In genomic region chr9:105403552-105404246, GRCh38 we compare ENCODE assay signal across 15 cellular contexts. TPM values are rescaled to one million over a fixed set of nuclear protein-coding genes. Genes with fewer than 3 reads are reported as not detected.
DNase-seq lines count a peak whose midpoint lies in the region; ATAC-seq, FAIRE-seq and TF ChIP-seq lines count a peak whose summit lies in the region.
"Had no signal": no experiment of that assay in that cellular context is flagged by ENCODE, and none has a peak within 500 bp of the region (broad histone marks: within the 10 kb centered on the region; RNA-seq: fewer than 3 reads in every experiment).

No MANE protein-coding gene starts in this region.

- POLR2A ChIA-PET in H1 (lab: Charles Lee; ENCODE audit: partially characterized antibody): interaction anchor here (1.7 to 2.9 kb wide), 2 partner anchors 10 to 159 kb away, joined by 6 to 9 read pairs; partner anchors contain the start of gene SLC44A1
- POLR2A ChIA-PET in T-cell (lab: Charles Lee): interaction anchor here in 1 of 2 donors (0.6 kb wide), 2 partner anchors 10 to 276 kb away, joined by 4 read pairs; no protein-coding TSS in a partner anchor

- H3K27me3 ChIP-seq in GM23338 (ENCODE audit: insufficient read depth) (no peaks in the 10 kb centered on the region), Karpas-422 (ENCODE audit: low read length) (no peaks in the 10 kb centered on the region), H1 (replicated peaks in 1 of 4; ENCODE audit: control insufficient read depth in 3 of 4, extremely low read depth in 1 of 4, insufficient read depth in 3 of 4, low read length in 3 of 4) (no peaks in the 10 kb centered on the region)

- no peak for TF ChIP-seq RAD21 in H1 (IDR thresholded peaks at IDR 0.05 in 1 of 2, conservative IDR thresholded peaks at IDR 0.05 in 1 of 2; ENCODE audit: low read depth in 2 of 2, low read length in 2 of 2)

- WGBS in H1 (ENCODE audit: extremely low coverage in 1 of 2, insufficient coverage in 1 of 2, insufficient read length in 1 of 2, insufficient replicate concordance in 2 of 2, low coverage in 1 of 2, low lambda C conversion rate in 2 of 2, missing lambda C conversion rate in 1 of 2), 2 experiments: 11% methylated on average over 6 of the region's 6 CpGs; no CpG with 5 or more reads in 1 of the 2 experiments

- no peaks in the 10 kb centered on the region for H3K79me1 ChIP-seq in H1 (ENCODE audit: low read depth, low read length)

- H3F3A ChIP-seq in GM23338 (replicated peaks; ENCODE audit: low read depth): peaks cover 8% of the 10 kb centered on the region; the same call in 1 of the 2 replicates

- peak overlapping the region; percentile 65 for H4K5ac ChIP-seq in H1 (ENCODE audit: insufficient read length, low read depth, low read length)

- H3K4me1 ChIP-seq in GM23338 (ENCODE audit: insufficient read depth): peaks cover 58% of the 10 kb centered on the region
- H3K4me1 ChIP-seq in Karpas-422 (ENCODE audit: low read length): peaks cover 13% of the 10 kb centered on the region
- H3K4me1 ChIP-seq in H1 (replicated peaks in 1 of 4; ENCODE audit: control insufficient read depth in 3 of 4, insufficient read depth in 4 of 4, low read length in 3 of 4): peaks cover 7 to 33% (median 26%) of the 10 kb centered on the region in 4 experiments; a peak in 6 of 7 replicates
- H3K4me1 ChIP-seq: HAP-1 had no signal

- H2BK15ac ChIP-seq in H1 (ENCODE audit: low read length): no peak overlapping the region

- H3K23ac ChIP-seq in H1 (ENCODE audit: insufficient read length): no peak overlapping the region

- H2BK5ac ChIP-seq in H1 (ENCODE audit: low read depth, low read length): peak overlapping the region; percentile 96

- no peak for TF ChIP-seq EP300 in H1 (IDR thresholded peaks at IDR 0.05; ENCODE audit: borderline replicate concordance in 1 of 2, low read depth in 2 of 2, low read length in 2 of 2)

- peak overlapping the region; percentile 86 for H2BK120ac ChIP-seq in H1 (replicated peaks; ENCODE audit: low read depth, low read length)

- H3K9me3 ChIP-seq in Karpas-422 (ENCODE audit: low read length): no peaks in the 10 kb centered on the region
- no peaks in the 10 kb centered on the region for H3K9me3 ChIP-seq in H1 (ENCODE audit: insufficient read depth in 2 of 2, low read depth in 1 of 2, low read length in 1 of 2)
- H3K9me3 ChIP-seq: HAP-1 had no signal

- peak overlapping the region; percentile 78 for H3K18ac ChIP-seq in H1 (ENCODE audit: extremely low read depth, low read length)

- H3K27ac Mint-ChIP-seq in GM23338 (peak overlapping the region; percentile 88), T-cell (peak overlapping the region in 1 of 2 donors; percentile 29)
- H3K27ac Mint-ChIP-seq: CD8-positive, alpha-beta T cell had no signal

- TF ChIP-seq CTCF in GM23338 (conservative IDR thresholded peaks at IDR 0.05; ENCODE audit: low read depth in 2 of 2) (no peak), H1 (IDR thresholded peaks at IDR 0.05; ENCODE audit: control extremely low read depth in 1 of 3, insufficient read depth in 1 of 3, low read depth in 1 of 3, low read length in 3 of 3) (no peak)

- no peak overlapping the region for H4K8ac ChIP-seq in H1 (ENCODE audit: extremely low read depth, insufficient read depth, low read length)

- FAIRE-seq in H1 (lab: Jason Lieb, UNC): peak; percentile 88

- H3K4me3 ChIP-seq in GM23338 (peak overlapping the region; percentile 27), Karpas-422 (ENCODE audit: low read length) (no peak overlapping the region), H1 (ENCODE audit: extremely low read depth in 1 of 4, insufficient read depth in 2 of 4, low read depth in 3 of 4, low read length in 4 of 4) (peak overlapping the region in 3 of 4 experiments; percentile 15 to 39 (median 30); a peak in 5 of 8 replicates)
- H3K4me3 ChIP-seq: HAP-1, PC-9 had no signal

- H3K36me3 Mint-ChIP-seq in GM23338 (ENCODE audit: low read depth) (peaks cover 6% of the 10 kb centered on the region; the same call in 2 of the 3 replicates), T-cell (no peaks in the 10 kb centered on the region)
- H3K36me3 Mint-ChIP-seq: CD8-positive, alpha-beta T cell had no signal

- H3K9me3 Mint-ChIP-seq in GM23338: peaks cover 8% of the 10 kb centered on the region; the same call in 2 of the 3 replicates
- peaks cover 3 to 5% (median 5%) of the 10 kb centered on the region in 3 donors for H3K9me3 Mint-ChIP-seq in T-cell

- peaks cover 47% of the 10 kb centered on the region for H3K4me1 Mint-ChIP-seq in GM23338
- peaks cover 28 to 40% (median 31%) of the 10 kb centered on the region in 3 donors for H3K4me1 Mint-ChIP-seq in T-cell

- CTCF ChIA-PET in H1 (lab: Charles Lee; ENCODE audit: partially characterized antibody): interaction anchor here (0.6 to 4.2 kb wide), 7 partner anchors 8 to 595 kb away, joined by 3 to 18 read pairs (median 3); no protein-coding TSS in a partner anchor
- CTCF ChIA-PET in T-cell (lab: Charles Lee): interaction anchor here in 1 of 2 donors (0.6 to 0.8 kb wide), 3 partner anchors 12 to 274 kb away, joined by 4 to 11 read pairs (median 6); no protein-coding TSS in a partner anchor

- H3K9me2 ChIP-seq in GM23338 (ENCODE audit: insufficient read depth): no peaks in the 10 kb centered on the region
- H3K9me2 ChIP-seq in Karpas-422 (replicated peaks; ENCODE audit: insufficient read depth, low read length): no peaks in the 10 kb centered on the region

- peak overlapping the region; percentile 82; the same call in 1 of the 2 replicates for H2BK20ac ChIP-seq in H1 (ENCODE audit: low read length)

- no peak overlapping the region for H3K9ac ChIP-seq in Karpas-422 (ENCODE audit: low read length)
- H3K9ac ChIP-seq in H1 (replicated peaks in 1 of 4; ENCODE audit: extremely low read depth in 1 of 4, low read depth in 3 of 4, low read length in 3 of 4): peak overlapping the region in 3 of 4 experiments; percentile 44 to 51 (median 46); a peak in 5 of 7 replicates

- H3K56ac ChIP-seq in H1 (replicated peaks; ENCODE audit: insufficient read length, low read depth, low read length): no peak overlapping the region

- H3K4me3 Mint-ChIP-seq in GM23338: peak overlapping the region; percentile 39
- no peak overlapping the region for H3K4me3 Mint-ChIP-seq in T-cell
- H3K4me3 Mint-ChIP-seq: CD8-positive, alpha-beta T cell had no signal

- H3K4ac ChIP-seq in H1 (replicated peaks; ENCODE audit: insufficient read length, low read depth, low read length): no peak overlapping the region

- H3K27me3 Mint-ChIP-seq in GM23338 (ENCODE audit: insufficient read depth, low read depth, poor library complexity): no peaks in the 10 kb centered on the region
- peaks cover 44 to 64% of the 10 kb centered on the region in 2 donors for H3K27me3 Mint-ChIP-seq in T-cell

- peak overlapping the region; percentile 54 for H4K91ac ChIP-seq in H1 (replicated peaks; ENCODE audit: insufficient read length, low read length)

- H3K27ac ChIP-seq in GM23338 (ENCODE audit: low read depth) (peak overlapping the region; percentile 89), Karpas-422 (ENCODE audit: low read length) (no peak overlapping the region), H1 (ENCODE audit: low read depth, low read length) (peak overlapping the region; percentile 76)
- H3K27ac ChIP-seq: PC-9 had no signal

- TF ChIP-seq POLR2A in H1 (IDR thresholded peaks at IDR 0.05; ENCODE audit: control extremely low read depth in 1 of 2, low read depth in 2 of 2, low read length in 2 of 2): peak in 1 of 2 experiments; percentile 32; a peak in 1 of 3 replicates

- H4K20me1 ChIP-seq in GM23338 (replicated peaks; ENCODE audit: insufficient read depth) (no peaks in the 10 kb centered on the region), Karpas-422 (ENCODE audit: insufficient read depth, low read depth, low read length) (no peaks in the 10 kb centered on the region), H1 (replicated peaks in 1 of 2; ENCODE audit: control insufficient read depth in 1 of 2, insufficient read depth in 2 of 2, low read length in 2 of 2) (no peaks in the 10 kb centered on the region)

- DNase-seq in GM23338 (ENCODE audit: low spot score) (peak; percentile 82), Karpas-422 (peak; percentile 33), H1 (ENCODE audit: low read depth in 1 of 2, low spot score in 2 of 2) (no peak), iPS-NIHi7 (ENCODE audit: extremely low spot score) (peak; percentile 44), T-cell (no peak), SKM-1 treated with dmso at 0.1 percent for 144 hours (lab: John Stamatoyannopoulos, UW; ENCODE audit: unreplicated experiment) (no peak), HT-29 (ENCODE audit: low spot score) (no peak)
- no peak for DNase-seq in stimulated activated CD4-positive, alpha-beta T cell treated with anti-CD3 and anti-CD28 coated beads, Interleukin-4, amount 100 ng/mL, for 1 hour
- DNase-seq: ACHN; CD8-positive, alpha-beta T cell; NCI-H1436 treated with DMSO at 0.1 percent for 48 hours; NCI-H2081 treated with DMSO at 0.1 percent for 48 hours; NCI-H524 treated with DMSO at 0.1 percent for 48 hours; PC-9 had no signal

- H2BK12ac ChIP-seq in H1 (ENCODE audit: low read depth, low read length): no peak overlapping the region; the same call in 1 of the 2 replicates

- H3K4me2 ChIP-seq in GM23338 (peak overlapping the region; percentile 54), Karpas-422 (ENCODE audit: low read depth, low read length, poor library complexity, severe bottlenecking) (no peak overlapping the region), H1 (ENCODE audit: insufficient read depth in 1 of 2, low read depth in 2 of 2, low read length in 2 of 2) (peak overlapping the region; percentile 64 to 75)
- H3K4me2 ChIP-seq: PC-9 had no signal

- H3K36me3 ChIP-seq in GM23338 (ENCODE audit: insufficient read depth) (no peaks in the 10 kb centered on the region), Karpas-422 (ENCODE audit: insufficient read depth, low read length) (no peaks in the 10 kb centered on the region), H1 (ENCODE audit: control insufficient read depth in 2 of 4, insufficient read depth in 4 of 4, low read length in 3 of 4) (no peaks in the 10 kb centered on the region)
- H3K36me3 ChIP-seq: HAP-1 had no signal

- ATAC-seq in GM23338 (peak; percentile 82), T-cell (replicated peaks in 1 of 4) (no peak)
- ATAC-seq: CD8-positive, alpha-beta T cell had no signal

- H3K79me2 ChIP-seq in GM23338 (replicated peaks; ENCODE audit: insufficient read depth) (no peaks in the 10 kb centered on the region), Karpas-422 (ENCODE audit: low read length) (no peaks in the 10 kb centered on the region), H1 (ENCODE audit: control insufficient read depth in 1 of 2, insufficient read depth in 2 of 2, low read length in 2 of 2) (no peaks in the 10 kb centered on the region)

- no peak overlapping the region for H3K14ac ChIP-seq in H1 (ENCODE audit: insufficient read length)

- H2AFZ ChIP-seq in GM23338 (no peak overlapping the region), Karpas-422 (ENCODE audit: low read length) (no peak overlapping the region), H1 (ENCODE audit: low read length) (0 out of 2 replicates have a peak overlapping the region, but pooled peaks have one; percentile 7)
- H2AFZ ChIP-seq: PC-9 had no signal

- no peaks in the 10 kb centered on the region; the same call in none of the 2 replicates for H3K23me2 ChIP-seq in H1 (ENCODE audit: low read depth, low read length)

- H2AK5ac ChIP-seq in H1 (ENCODE audit: low read depth, low read length): no peak overlapping the region

RNA-seq across cellular contexts. Expression of gene FSD1L, which starts 44.1 kb away (rescaled TPM):
- 7.1 and 10.9 TPM in 2 replicates for total RNA-seq in GM23338 (2014; rRNA removed; shearing (Covaris generic))
- 4.0 and 5.2 TPM in 2 replicates for polyA plus RNA-seq in GM23338 (2016; fragmentation: Nextera tagmentation; extraction: Ambion mirVana)
- total RNA-seq in Karpas-422 (2014; rRNA removed; shearing (Covaris generic); ENCODE audit: low replicate concordance): 1.1 and 1.6 TPM in 2 replicates
- total RNA-seq in H1 (2021; fragmentation: NEBNext Ultra II Directional; extraction: Animal tissue kit (Norgen Biotek cat#: 25700)): 4.8 and 6.2 TPM in 2 replicates
- 0.46 and 0.91 TPM in 2 replicates for polyA plus RNA-seq in H1 (2011; rRNA removed)
- polyA plus RNA-seq in H1 (2011; cell fraction: cytosol; rRNA removed): 1.1 TPM
- 1.5 TPM for polyA plus RNA-seq in H1 (2011; cell fraction: nucleus; rRNA removed)
- polyA plus RNA-seq in H1 (2012, experiment 1 of 2): 1.7 to 4.0 TPM (median 2.2 TPM) in 4 replicates
- 0.30 TPM for polyA plus RNA-seq in H1 (2012, experiment 2 of 2)
- 2.2 TPM for polyA plus RNA-seq in H1 (2013, experiment 1 of 2)
- 1.8 TPM for polyA plus RNA-seq in H1 (2013, experiment 2 of 2)
- polyA minus RNA-seq in H1 (2011; rRNA and poly(A)+ RNA removed): 3.8 and 4.1 TPM in 2 replicates
- polyA minus RNA-seq in H1 (2011; cell fraction: cytosol; rRNA and poly(A)+ RNA removed): 4.4 TPM
- 21.8 TPM for polyA minus RNA-seq in H1 (2011; cell fraction: nucleus; rRNA and poly(A)+ RNA removed)
- total RNA-seq in T-cell: 1 to 10 TPM in 4 of 5 donors, under 1 TPM in 1; 0.50 to 2.3 (median 1.4) TPM
- 0.97 and 2.7 TPM in 2 replicates for total RNA-seq in HT-29 (2014; rRNA removed; shearing (Covaris generic))

Comparison
In these comparisons a context has a peak if more than half of its experiments do, and no peak if none do; other contexts are left out.
1. DNase-seq: peak in GM23338 (single experiment), Karpas-422 (single experiment) and iPS-NIHi7 (single experiment); none in H1 (0 of 2), T-cell (0 of 34), SKM-1 treated with dmso at 0.1 percent for 144 hours (single experiment), stimulated activated CD4-positive, alpha-beta T cell treated with anti-CD3 and anti-CD28 coated beads, Interleukin-4, amount 100 ng/mL, for 1 hour (single experiment) and HT-29 (single experiment).